Comparison of ENCODE assay signal across 18 cellular contexts in the genomic region with DNA sequence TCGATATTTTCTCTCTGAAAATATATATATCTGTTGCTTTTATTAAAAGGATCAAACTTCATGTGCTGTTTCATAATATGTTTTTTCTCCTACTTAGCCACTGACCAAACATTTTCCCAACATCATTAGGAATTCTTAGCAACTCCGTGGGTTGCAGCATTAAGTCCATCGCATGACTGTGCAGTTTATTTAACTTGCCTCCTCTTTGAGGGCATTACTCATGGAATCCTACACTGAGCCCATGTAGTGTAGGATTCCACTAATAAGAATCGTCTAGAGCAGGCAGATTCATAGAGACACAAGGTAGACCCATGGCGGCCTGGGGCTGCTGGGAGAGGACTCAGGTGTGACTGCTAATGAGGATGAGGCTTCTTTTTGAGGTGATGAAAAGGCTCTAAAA. TPM values are rescaled to one million over a fixed set of nuclear protein-coding genes. Genes with fewer than 3 reads are reported as not detected.
DNase-seq lines count a peak whose midpoint lies in the region; ATAC-seq and TF ChIP-seq lines count a peak whose summit lies in the region.
"Had no signal": no experiment of that assay in that cellular context is flagged by ENCODE, and none has a peak within 500 bp of the region (broad histone marks: within the 10 kb centered on the region; RNA-seq: fewer than 3 reads in every experiment).

No MANE protein-coding gene starts in this region.

- no peaks in the 10 kb centered on the region for H3K27me3 ChIP-seq in fibroblast of lung (ENCODE audit: control insufficient read depth, insufficient read depth, low read length)
- H3K27me3 ChIP-seq: foreskin keratinocyte, vagina had no signal

- peaks cover 52% of the 10 kb centered on the region for H3K4me1 Mint-ChIP-seq in activated naive CD8-positive, alpha-beta T cell (ENCODE audit: low read depth)
- peaks cover 48% of the 10 kb centered on the region for H3K4me1 Mint-ChIP-seq in activated naive CD8-positive, alpha-beta T cell treated with anti-CD3 and anti-CD28 coated beads, Interleukin-2, amount 50 U/mL, for 24 hours
- H3K4me1 Mint-ChIP-seq in activated B cell treated with CpG ODN at 0.5 μM for 24 hours: peaks cover 63% of the 10 kb centered on the region
- peaks cover 40 to 47% of the 10 kb centered on the region in 2 donors for H3K4me1 Mint-ChIP-seq in stimulated activated naive B cell treated with anti-CD40 and anti-IgM and Interleukin-4, amounts not matched to agents 10 μg/mL and 1 μg/mL and 100 μg/mL, for 72 hours

- H3K9ac ChIP-seq in fibroblast of lung (ENCODE audit: insufficient read depth, low read length): no peak overlapping the region

- H3K27me3 Mint-ChIP-seq in activated naive CD8-positive, alpha-beta T cell: no peaks in the 10 kb centered on the region
- no peaks in the 10 kb centered on the region for H3K27me3 Mint-ChIP-seq in activated naive CD8-positive, alpha-beta T cell treated with anti-CD3 and anti-CD28 coated beads, Interleukin-2, amount 50 U/mL, for 24 hours
- no peaks in the 10 kb centered on the region for H3K27me3 Mint-ChIP-seq in activated B cell treated with CpG ODN at 0.5 μM for 24 hours
- no peaks in the 10 kb centered on the region for H3K27me3 Mint-ChIP-seq in stimulated activated naive B cell treated with anti-CD40 and anti-IgM and Interleukin-4, amounts not matched to agents 10 μg/mL and 1 μg/mL and 100 μg/mL, for 72 hours
- H3K27me3 Mint-ChIP-seq: B cell had no signal

- no peak for ATAC-seq in activated naive CD8-positive, alpha-beta T cell treated with anti-CD3 and anti-CD28 coated beads, Interleukin-2, amount 50 U/mL, for 24 hours
- ATAC-seq in activated B cell treated with CpG ODN at 0.5 μM for 24 hours (ENCODE audit: low read depth) (no peak), GM21360 (IDR thresholded peaks at IDR 0.05; ENCODE audit: unreplicated experiment) (no peak), HG03571 (IDR thresholded peaks at IDR 0.05; ENCODE audit: unreplicated experiment) (no peak)
- ATAC-seq in stimulated activated naive B cell treated with anti-CD40 and anti-IgM and Interleukin-4, amounts not matched to agents 10 μg/mL and 1 μg/mL and 100 μg/mL, for 72 hours (replicated peaks): no peak
- ATAC-seq: foreskin keratinocyte, Panc1, psoas muscle had no signal

- H3K4me2 ChIP-seq in fibroblast of lung (ENCODE audit: extremely low read depth, insufficient read depth, low read length): no peak overlapping the region

- H3K4me3 ChIP-seq in fibroblast of lung (replicated peaks in 1 of 4; ENCODE audit: control extremely low read depth in 1 of 4, insufficient read depth in 1 of 4, low read depth in 3 of 4, low read length in 4 of 4): no peak overlapping the region
- H3K4me3 ChIP-seq: psoas muscle, vagina had no signal

- H3K36me3 ChIP-seq in fibroblast of lung (ENCODE audit: control insufficient read depth, insufficient read depth, low read length): peaks cover 2% of the 10 kb centered on the region
- H3K36me3 ChIP-seq: vagina had no signal

- H3K36me3 Mint-ChIP-seq in activated naive CD8-positive, alpha-beta T cell: peaks cover 5% of the 10 kb centered on the region
- H3K36me3 Mint-ChIP-seq in activated naive CD8-positive, alpha-beta T cell treated with anti-CD3 and anti-CD28 coated beads, Interleukin-2, amount 50 U/mL, for 24 hours (ENCODE audit: low read depth): peaks cover 21% of the 10 kb centered on the region
- peaks cover 72% of the 10 kb centered on the region for H3K36me3 Mint-ChIP-seq in activated B cell treated with CpG ODN at 0.5 μM for 24 hours (ENCODE audit: low read depth)
- peaks cover 48 to 67% of the 10 kb centered on the region in 2 donors for H3K36me3 Mint-ChIP-seq in stimulated activated naive B cell treated with anti-CD40 and anti-IgM and Interleukin-4, amounts not matched to agents 10 μg/mL and 1 μg/mL and 100 μg/mL, for 72 hours

- CTCF ChIA-PET in activated B cell treated with CpG ODN at 0.5 μM for 24 hours (lab: Charles Lee): no interaction called here

- no peaks in the 10 kb centered on the region for H3K9me3 Mint-ChIP-seq in activated naive CD8-positive, alpha-beta T cell (ENCODE audit: low read depth)
- no peaks in the 10 kb centered on the region for H3K9me3 Mint-ChIP-seq in activated naive CD8-positive, alpha-beta T cell treated with anti-CD3 and anti-CD28 coated beads, Interleukin-2, amount 50 U/mL, for 24 hours
- H3K9me3 Mint-ChIP-seq in activated B cell treated with CpG ODN at 0.5 μM for 24 hours: no peaks in the 10 kb centered on the region
- H3K9me3 Mint-ChIP-seq in stimulated activated naive B cell treated with anti-CD40 and anti-IgM and Interleukin-4, amounts not matched to agents 10 μg/mL and 1 μg/mL and 100 μg/mL, for 72 hours: peaks cover 2 to 3% of the 10 kb centered on the region in 2 donors
- H3K9me3 Mint-ChIP-seq: H9 had no signal

- H3K27ac ChIP-seq in fibroblast of lung (ENCODE audit: insufficient read depth, low read length): no peak overlapping the region
- H3K27ac ChIP-seq: foreskin keratinocyte, psoas muscle, vagina had no signal

- H3K4me3 Mint-ChIP-seq in activated naive CD8-positive, alpha-beta T cell: no peak overlapping the region
- no peak overlapping the region for H3K4me3 Mint-ChIP-seq in activated naive CD8-positive, alpha-beta T cell treated with anti-CD3 and anti-CD28 coated beads, Interleukin-2, amount 50 U/mL, for 24 hours
- no peak overlapping the region for H3K4me3 Mint-ChIP-seq in activated B cell treated with CpG ODN at 0.5 μM for 24 hours
- no peak overlapping the region for H3K4me3 Mint-ChIP-seq in stimulated activated naive B cell treated with anti-CD40 and anti-IgM and Interleukin-4, amounts not matched to agents 10 μg/mL and 1 μg/mL and 100 μg/mL, for 72 hours
- H3K4me3 Mint-ChIP-seq: B cell, H9 had no signal

- no peak for DNase-seq in activated naive CD8-positive, alpha-beta T cell treated with anti-CD3 and anti-CD28 coated beads, Interleukin-2, amount 50 U/mL, for 24 hours
- no peak for DNase-seq in activated B cell treated with CpG ODN at 0.5 μM for 24 hours
- DNase-seq in fibroblast of lung (ENCODE audit: low read depth in 2 of 2): peak; percentile 84 to 85
- DNase-seq in stimulated activated naive B cell treated with anti-CD40 and anti-IgM and Interleukin-4, amounts not matched to agents 10 μg/mL and 1 μg/mL and 100 μg/mL, for 72 hours: no peak
- DNase-seq in NCI-H82 (lab: John Stamatoyannopoulos, UW): no peak
- DNase-seq: activated CD4-positive, alpha-beta T cell treated with anti-CD3 and anti-CD28 coated beads for 48 hours; activated gamma-delta T cell treated with Interleukin-2 at 50 U/mL for 16 hours; cortex of kidney; foreskin keratinocyte; H9; NCI-H446; psoas muscle had no signal

- H3K79me2 ChIP-seq in fibroblast of lung (ENCODE audit: control insufficient read depth, insufficient read depth, low read length): no peaks in the 10 kb centered on the region

- no peak overlapping the region for H2AFZ ChIP-seq in fibroblast of lung (ENCODE audit: low read length)

- no peaks in the 10 kb centered on the region for H3K4me1 ChIP-seq in fibroblast of lung (ENCODE audit: control insufficient read depth, extremely low read depth, insufficient read depth, low read length)
- H3K4me1 ChIP-seq: psoas muscle, vagina had no signal

- H3K27ac Mint-ChIP-seq in activated naive CD8-positive, alpha-beta T cell: peak overlapping the region; percentile 64
- H3K27ac Mint-ChIP-seq in activated naive CD8-positive, alpha-beta T cell treated with anti-CD3 and anti-CD28 coated beads, Interleukin-2, amount 50 U/mL, for 24 hours: no peak overlapping the region
- peak overlapping the region; percentile 12 for H3K27ac Mint-ChIP-seq in activated B cell treated with CpG ODN at 0.5 μM for 24 hours
- peak overlapping the region; percentile 32 for H3K27ac Mint-ChIP-seq in stimulated activated naive B cell treated with anti-CD40 and anti-IgM and Interleukin-4, amounts not matched to agents 10 μg/mL and 1 μg/mL and 100 μg/mL, for 72 hours
- H3K27ac Mint-ChIP-seq: B cell, H9 had no signal

- POLR2A ChIA-PET in activated B cell treated with CpG ODN at 0.5 μM for 24 hours (lab: Charles Lee): no interaction called here

- no peaks in the 10 kb centered on the region for H3K9me3 ChIP-seq in fibroblast of lung (ENCODE audit: control insufficient read depth, insufficient read depth, low read depth, low read length)
- H3K9me3 ChIP-seq: psoas muscle, vagina had no signal

- H4K20me1 ChIP-seq in fibroblast of lung (ENCODE audit: control insufficient read depth, extremely low read depth, insufficient read depth, low read length): no peaks in the 10 kb centered on the region

- intact Hi-C loops in activated B cell treated with CpG ODN at 0.5 μM for 24 hours (cut with micrococcal nuclease): no loop called here

- TF ChIP-seq CTCF in activated B cell treated with CpG ODN at 0.5 μM for 24 hours (IDR thresholded peaks at IDR 0.05) (no peak), fibroblast of lung (conservative IDR thresholded peaks at IDR 0.05 in 1 of 2, IDR thresholded peaks at IDR 0.05 in 1 of 2; ENCODE audit: low read depth in 1 of 2, low read length in 2 of 2) (no peak)

RNA-seq across cellular contexts. Expression of gene CMTM6, which starts 49.3 kb away (rescaled TPM):
- total RNA-seq in activated B cell treated with CpG ODN at 0.5 μM for 24 hours: 84.6 and 90.1 TPM in 2 replicates
- 72.4 and 74.1 TPM in 2 replicates for total RNA-seq in fibroblast of lung
- polyA plus RNA-seq in fibroblast of lung: 60.8 and 76.5 TPM in 2 replicates
- 41.3 and 46.7 TPM in 2 replicates for polyA plus RNA-seq in fibroblast of lung (2012)
- 11.6 and 13.7 TPM in 2 replicates for polyA minus RNA-seq in fibroblast of lung (ENCODE audit: low replicate concordance)

Comparison
In these comparisons a context has a peak if more than half of its experiments do, and no peak if none do; other contexts are left out.
1. DNase-seq: peak in fibroblast of lung (2 of 2); none in activated naive CD8-positive, alpha-beta T cell treated with anti-CD3 and anti-CD28 coated beads, Interleukin-2, amount 50 U/mL, for 24 hours (single experiment), activated B cell treated with CpG ODN at 0.5 μM for 24 hours (single experiment), stimulated activated naive B cell treated with anti-CD40 and anti-IgM and Interleukin-4, amounts not matched to agents 10 μg/mL and 1 μg/mL and 100 μg/mL, for 72 hours (single experiment) and NCI-H82 (single experiment).